Comparison of ENCODE assay signal across 8 cellular contexts in genomic region chr7:44145969-44146897, GRCh38. TPM values are rescaled to one million over a fixed set of nuclear protein-coding genes. Genes with fewer than 3 reads are reported as not detected.
A peak's percentile ranks its signal among the peaks of the same experiment; 100 is the strongest.
DNase-seq lines count a peak whose midpoint lies in the region; ATAC-seq, FAIRE-seq and TF ChIP-seq lines count a peak whose summit lies in the region.

No MANE protein-coding gene starts in this region.

- H3K36me3 ChIP-seq in H7 (replicated peaks; ENCODE audit: control insufficient read depth, insufficient read depth, low read length) (no peaks in the 10 kb centered on the region), kidney (ENCODE audit: control insufficient read depth in 1 of 2, insufficient read depth in 2 of 2, low read length in 2 of 2) (no peaks in the 10 kb centered on the region)

- ATAC-seq in GM19463 (IDR thresholded peaks at IDR 0.05; ENCODE audit: unreplicated experiment), result no peak

- H3K9ac ChIP-seq in kidney (ENCODE audit: low read length in 2 of 2), result no peak overlapping the region

- H3K27me3 ChIP-seq in H7 (ENCODE audit: control insufficient read depth, insufficient read depth, low read length), result peaks cover 25% of the 10 kb centered on the region

- no peak overlapping the region for H3K27ac ChIP-seq in kidney (ENCODE audit: low read depth in 2 of 2, low read length in 2 of 2)

- H3K9me3 ChIP-seq in kidney (ENCODE audit: control insufficient read depth in 1 of 2, low read length in 2 of 2), result no peaks in the 10 kb centered on the region

- peaks cover 0 to 4% of the 10 kb centered on the region in 2 donors for H3K4me1 ChIP-seq in kidney (ENCODE audit: control insufficient read depth in 1 of 2, insufficient read depth in 1 of 2, low read depth in 1 of 2, low read length in 2 of 2)

- peak overlapping the region; percentile 54 for H3K4me3 ChIP-seq in H7 (ENCODE audit: insufficient read depth, low read depth, low read length)
- H3K4me3 ChIP-seq in kidney (ENCODE audit: low read length in 2 of 2), result peak overlapping the region in 1 of 2 donors; percentile 47

- intact Hi-C loops in kidney (cut with DNase I), result no loop called here

- peak; percentile 100 for DNase-seq in H7
- peak; percentile 32 for DNase-seq in activated CD4-positive, alpha-beta T cell treated with anti-CD3 and anti-CD28 coated beads for 1 hour
- peak; percentile 86 for DNase-seq in cerebellum (ENCODE audit: low spot score)
- DNase-seq in kidney, result peak; percentile 94
- DNase-seq in stimulated activated CD4-positive, alpha-beta T cell treated with anti-CD3 and anti-CD28 coated beads, Interleukin-1b, Interleukin-23, amount 100 ng/mL, for 24 hours (ENCODE audit: low read depth in 4 of 4, low spot score in 1 of 4), result peak; percentile 27 to 63 (median 50)
- no peak for DNase-seq in NCI-H128 (lab: John Stamatoyannopoulos, UW; ENCODE audit: unreplicated experiment)
- no peak for DNase-seq in NOMO-1 treated with dmso at 0.1 percent for 144 hours (lab: John Stamatoyannopoulos, UW; ENCODE audit: unreplicated experiment)

- TF ChIP-seq CTCF in kidney (IDR thresholded peaks at IDR 0.05; ENCODE audit: borderline replicate concordance, extremely low read depth, insufficient read depth), result no peak

- FAIRE-seq in kidney (lab: Jason Lieb, UNC), result no peak

RNA-seq across cellular contexts. Expression of gene MYL7, which starts 5.1 kb away (rescaled TPM):
- total RNA-seq in H7 (2014; rRNA removed; shearing (Covaris generic)), result 1.4 and 4.7 TPM in 2 replicates
- total RNA-seq in cerebellum (not detected), kidney (not detected)
- not detected for polyA plus RNA-seq in kidney (ENCODE audit: insufficient read depth, low read depth, low replicate concordance)

RNA-seq across cellular contexts. Expression of gene POLD2, which starts 22.9 kb away (rescaled TPM):
- total RNA-seq in H7 (2014; rRNA removed; shearing (Covaris generic)), result 134 and 136 TPM in 2 replicates
- 41.1 TPM for total RNA-seq in cerebellum
- total RNA-seq in kidney, result 60.0 TPM
- 119 TPM for polyA plus RNA-seq in kidney (ENCODE audit: insufficient read depth, low read depth, low replicate concordance)

RNA-seq across cellular contexts. Expression of gene AEBP1, which starts 42.1 kb away (rescaled TPM):
- 12.9 and 15.8 TPM in 2 replicates for total RNA-seq in H7 (2014; rRNA removed; shearing (Covaris generic))
- total RNA-seq in cerebellum, result 11.3 TPM
- total RNA-seq in kidney, result 164 TPM
- 89.4 TPM for polyA plus RNA-seq in kidney (ENCODE audit: insufficient read depth, low read depth, low replicate concordance)

RNA-seq across cellular contexts. Expression of gene GCK, which starts 43.0 kb away (rescaled TPM):
- total RNA-seq in H7 (2014; rRNA removed; shearing (Covaris generic)), result 2.8 and 3.7 TPM in 2 replicates
- total RNA-seq in cerebellum (7.7 TPM), kidney (0.25 TPM)
- polyA plus RNA-seq in kidney (ENCODE audit: insufficient read depth, low read depth, low replicate concordance), result 1.0 TPM

RNA-seq across cellular contexts. Expression of gene YKT6, which starts 54.5 kb away (rescaled TPM):
- total RNA-seq in H7 (2014; rRNA removed; shearing (Covaris generic)), result 82.4 and 93.4 TPM in 2 replicates
- 43.4 TPM for total RNA-seq in cerebellum
- 60.2 TPM for total RNA-seq in kidney
- 53.2 TPM for polyA plus RNA-seq in kidney (ENCODE audit: insufficient read depth, low read depth, low replicate concordance)

Comparison
In these comparisons a context has a peak if more than half of its experiments do, and no peak if none do; other contexts are left out.
1. DNase-seq: peak in H7 (single experiment), activated CD4-positive, alpha-beta T cell treated with anti-CD3 and anti-CD28 coated beads for 1 hour (single experiment), cerebellum (single experiment), kidney (single experiment) and stimulated activated CD4-positive, alpha-beta T cell treated with anti-CD3 and anti-CD28 coated beads, Interleukin-1b, Interleukin-23, amount 100 ng/mL, for 24 hours (4 of 4); none in NCI-H128 (single experiment) and NOMO-1 treated with dmso at 0.1 percent for 144 hours (single experiment).